8 cellular contexts compared by ENCODE assay signal in genomic region chr1:32741417-32742131, GRCh38. TPM values are rescaled to one million over a fixed set of nuclear protein-coding genes. Genes with fewer than 3 reads are reported as not detected.
DNase-seq lines count a peak whose midpoint lies in the region; ATAC-seq and TF ChIP-seq lines count a peak whose summit lies in the region.

No MANE protein-coding gene starts in this region.

- H3K27ac ChIP-seq in heart right ventricle = peak overlapping the region; percentile 61 to 82 (median 75)

- ATAC-seq in heart right ventricle (peak in 7 of 8 donors; percentile 46 to 78 (median 54)), HG02840 (IDR thresholded peaks at IDR 0.05; ENCODE audit: low FRiP score, unreplicated experiment) (no peak), GM21529 (IDR thresholded peaks at IDR 0.05; ENCODE audit: unreplicated experiment) (no peak)

- H3K36me3 ChIP-seq in heart right ventricle = no peaks in the 10 kb centered on the region

- H3K4me3 ChIP-seq in heart right ventricle (peak overlapping the region; percentile 64 to 83 (median 73)), retinal pigment epithelial cell (ENCODE audit: low read length) (peak overlapping the region; percentile 56)

- 1% methylated on average over 41 to 97 of the region's 98 CpGs for WGBS in heart right ventricle, 2 donors

- peaks cover 0 to 29% (median 19%) of the 10 kb centered on the region in 9 donors for H3K4me1 ChIP-seq in heart right ventricle

- peaks cover 38% of the 10 kb centered on the region for H3K27me3 Mint-ChIP-seq in activated CD4-positive, alpha-beta memory T cell treated with anti-CD3 and anti-CD28 coated beads, Interleukin-2, amount 10 ng/mL, durations not matched to agents 7 days and 5 days

- no peaks in the 10 kb centered on the region for H3K9me3 Mint-ChIP-seq in activated CD4-positive, alpha-beta memory T cell treated with anti-CD3 and anti-CD28 coated beads, Interleukin-2, amount 10 ng/mL, durations not matched to agents 7 days and 5 days

- no peaks in the 10 kb centered on the region for H3K36me3 Mint-ChIP-seq in activated CD4-positive, alpha-beta memory T cell treated with anti-CD3 and anti-CD28 coated beads, Interleukin-2, amount 10 ng/mL, durations not matched to agents 7 days and 5 days (ENCODE audit: low read depth)

- intact Hi-C loops in heart right ventricle (cut with DNase I) = no loop called here

- H3K4me1 Mint-ChIP-seq in activated CD4-positive, alpha-beta memory T cell treated with anti-CD3 and anti-CD28 coated beads, Interleukin-2, amount 10 ng/mL, durations not matched to agents 7 days and 5 days = peaks cover 3% of the 10 kb centered on the region

- H3K4me3 Mint-ChIP-seq in activated CD4-positive, alpha-beta memory T cell treated with anti-CD3 and anti-CD28 coated beads, Interleukin-2, amount 10 ng/mL, durations not matched to agents 7 days and 5 days = peak overlapping the region; percentile 57

- CTCF ChIA-PET in activated CD4-positive, alpha-beta memory T cell treated with anti-CD3 and anti-CD28 coated beads, Interleukin-2, amount 10 ng/mL, durations not matched to agents 7 days and 5 days (lab: Charles Lee) = interaction anchor here (1.0 to 2.2 kb wide), 2 partner anchors 28 to 29 kb away, joined by 3 to 8 read pairs; no protein-coding TSS in a partner anchor

- H3K9me3 ChIP-seq in heart right ventricle = no peaks in the 10 kb centered on the region

- TF ChIP-seq CTCF in GM13977 (IDR thresholded peaks at IDR 0.05; ENCODE audit: extremely low read depth, insufficient read depth, missing control alignments) (peak; percentile 24), heart right ventricle (IDR thresholded peaks at IDR 0.05) (peak in 7 of 9 donors; percentile 26 to 58 (median 46)), retinal pigment epithelial cell (conservative IDR thresholded peaks at IDR 0.05; ENCODE audit: low read depth, low read length) (peak; percentile 40)

- in situ Hi-C loops in GM13977 (cut with MboI; ENCODE audit: low pct_unique_long_range_greater_than_20kb, low sequenced_read_pairs, unreplicated experiment) = no loop called here

- POLR2A ChIA-PET in activated CD4-positive, alpha-beta memory T cell treated with anti-CD3 and anti-CD28 coated beads, Interleukin-2, amount 10 ng/mL, durations not matched to agents 7 days and 5 days (lab: Charles Lee) = interaction anchor here (1.5 kb wide), 1 partner anchor 8 kb away, joined by 3 read pairs; no protein-coding TSS in a partner anchor

- no peak overlapping the region for H3K27ac Mint-ChIP-seq in activated CD4-positive, alpha-beta memory T cell treated with anti-CD3 and anti-CD28 coated beads, Interleukin-2, amount 10 ng/mL, durations not matched to agents 7 days and 5 days

- peak; percentile 76 for DNase-seq in AG08395 (ENCODE audit: low spot score)
- peak; percentile 80 for DNase-seq in GM13977 (ENCODE audit: low spot score)
- no peak for DNase-seq in activated CD4-positive, alpha-beta memory T cell treated with anti-CD3 and anti-CD28 coated beads, Interleukin-2, amount 10 ng/mL, durations not matched to agents 7 days and 5 days
- DNase-seq in heart right ventricle = peak in 1 of 2 donors; percentile 34
- DNase-seq in retinal pigment epithelial cell (ENCODE audit: low read depth) = no peak
- DNase-seq in SW480 (ENCODE audit: low spot score) = no peak

- H3K27me3 ChIP-seq in heart right ventricle = peaks cover 0 to 17% (median 0%) of the 10 kb centered on the region in 7 donors

RNA-seq across cellular contexts. Expression of gene SYNC, which starts 39.0 kb away (rescaled TPM):
- total RNA-seq in activated CD4-positive, alpha-beta memory T cell treated with anti-CD3 and anti-CD28 coated beads, Interleukin-2, amount 10 ng/mL, durations not matched to agents 7 days and 5 days = not detected
- total RNA-seq in heart right ventricle = 10 to 100 TPM in 9 of 10 donors, 1 to 10 TPM in 1; 9.9 to 27.8 (median 17.7) TPM
- 10 to 100 TPM in 1 of 2 donors, 1 to 10 TPM in 1; 2.7 to 10.5 TPM for polyA plus RNA-seq in heart right ventricle

Comparison
In these comparisons a context has a peak if more than half of its experiments do, and no peak if none do; other contexts are left out.
1. DNase-seq: peak in AG08395 (single experiment) and GM13977 (single experiment); none in activated CD4-positive, alpha-beta memory T cell treated with anti-CD3 and anti-CD28 coated beads, Interleukin-2, amount 10 ng/mL, durations not matched to agents 7 days and 5 days (single experiment), retinal pigment epithelial cell (single experiment) and SW480 (single experiment).
2. ATAC-seq: peak in heart right ventricle (7 of 8); none in HG02840 (single experiment) and GM21529 (single experiment).
3. RNA of gene SYNC, which starts 39.0 kb away (total RNA-seq): 9.9 to 27.8 TPM in heart right ventricle; not detected in activated CD4-positive, alpha-beta memory T cell treated with anti-CD3 and anti-CD28 coated beads, Interleukin-2, amount 10 ng/mL, durations not matched to agents 7 days and 5 days; every median in the first group is over 10 times any median in the second.
4. Peak in every context shown above with its lines, with median percentiles within 50 percentile points of each other: CTCF ChIP-seq.